Comparison of ENCODE assay signal across 2 cellular contexts in genomic region chr3:10764314-10765051, GRCh38.
TF ChIP-seq lines count a peak whose summit lies in the region.

No MANE protein-coding gene starts in this region.

TF ChIP-seq in WTC11, 78 proteins besides CTCF, POLR2A, EP300 and RAD21:
- TF ChIP-seq E2F4 (CRISPR knock-in tag; IDR thresholded peaks at IDR 0.05; ENCODE audit: borderline replicate concordance, low read depth): no peak
- no peak for TF ChIP-seq MYBL2 (CRISPR knock-in tag; IDR thresholded peaks at IDR 0.05)
- no peak for TF ChIP-seq JAZF1 (CRISPR knock-in tag; IDR thresholded peaks at IDR 0.05)
- TF ChIP-seq ZNF423 (CRISPR knock-in tag; IDR thresholded peaks at IDR 0.05): no peak
- no peak for TF ChIP-seq FOXJ3 (CRISPR knock-in tag; IDR thresholded peaks at IDR 0.05; ENCODE audit: borderline replicate concordance)
- TF ChIP-seq PRRX2 (CRISPR knock-in tag; IDR thresholded peaks at IDR 0.05): no peak
- no peak for TF ChIP-seq IRF2 (CRISPR knock-in tag; IDR thresholded peaks at IDR 0.05; ENCODE audit: borderline replicate concordance, low read depth)
- no peak for TF ChIP-seq STAT6 (CRISPR knock-in tag; conservative IDR thresholded peaks at IDR 0.05; ENCODE audit: low read depth)
- no peak for TF ChIP-seq NFE2L1 (CRISPR knock-in tag; IDR thresholded peaks at IDR 0.05)
- no peak for TF ChIP-seq MXD4 (CRISPR knock-in tag; IDR thresholded peaks at IDR 0.05; ENCODE audit: borderline replicate concordance)
- TF ChIP-seq GRHL2 (CRISPR knock-in tag; IDR thresholded peaks at IDR 0.05; ENCODE audit: insufficient replicate concordance, severe bottlenecking): no peak
- TF ChIP-seq ZSCAN18 (CRISPR knock-in tag; IDR thresholded peaks at IDR 0.05): no peak
- TF ChIP-seq E2F1 (CRISPR knock-in tag; IDR thresholded peaks at IDR 0.05): no peak
- TF ChIP-seq FOXP1 (CRISPR knock-in tag; IDR thresholded peaks at IDR 0.05; ENCODE audit: borderline replicate concordance): no peak
- no peak for TF ChIP-seq AFF4 (CRISPR knock-in tag; IDR thresholded peaks at IDR 0.05; ENCODE audit: borderline replicate concordance)

TF ChIP-seq in H1, 55 proteins besides CTCF, POLR2A, EP300 and RAD21 (continued from another document):
- TF ChIP-seq KDM1A (IDR thresholded peaks at IDR 0.05; ENCODE audit: borderline replicate concordance, low read length) (no peak), JUND (IDR thresholded peaks at IDR 0.05; ENCODE audit: low read length) (no peak), SP4 (IDR thresholded peaks at IDR 0.05; ENCODE audit: low read length) (no peak), BRCA1 (IDR thresholded peaks at IDR 0.05; ENCODE audit: low read depth, low read length) (no peak)
